Comparison of ENCODE assay signal across 28 cellular contexts in the genomic region with DNA sequence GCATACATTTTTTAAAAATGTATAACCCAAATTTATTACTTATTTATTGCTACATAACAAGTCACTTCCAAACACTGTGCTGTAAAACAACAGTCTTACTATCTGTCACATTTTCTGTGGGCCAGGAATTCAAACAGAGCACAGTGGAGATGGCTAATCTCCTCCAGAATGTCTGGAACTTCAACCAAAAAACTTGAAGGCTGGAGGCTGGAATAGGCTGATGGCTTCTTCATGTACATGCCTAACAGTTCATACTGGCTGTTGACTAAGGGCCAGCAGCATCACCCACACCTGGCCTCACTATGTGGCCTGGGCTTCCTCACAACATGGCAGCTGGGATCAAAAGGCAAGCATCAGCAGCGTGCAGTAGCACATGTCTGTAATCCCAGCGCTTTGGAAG.
"Had no signal": no experiment of that assay in that cellular context is flagged by ENCODE, and none has a peak within 500 bp of the region (broad histone marks: within the 10 kb centered on the region; RNA-seq: fewer than 3 reads in every experiment).

No MANE protein-coding gene starts in this region.

- H3K4me3 ChIP-seq: lower lobe of right lung, mucosa of descending colon, psoas muscle, sigmoid colon, skin epidermis, spleen, testis, tibial artery had no signal

- H3K27me3 Mint-ChIP-seq: effector memory CD8-positive, alpha-beta T cell; natural killer cell treated with Interleukin-12 subunit alpha and Interleukin-12 subunit beta and Interleukin-15 and Interleukin-18, amount 100 ng/mL, for 72 hours; stimulated activated memory B cell treated with anti-CD40 and anti-IgM and Interleukin-4, amounts not matched to agents 10 μg/mL and 1 μg/mL and 100 μg/mL, for 72 hours had no signal

- H3K4me3 Mint-ChIP-seq: effector memory CD8-positive, alpha-beta T cell; immature natural killer cell; mesothelial cell of epicardium; naive B cell; natural killer cell treated with Interleukin-12 subunit alpha and Interleukin-12 subunit beta and Interleukin-15 and Interleukin-18, amount 100 ng/mL, for 72 hours; neural crest cell; stimulated activated memory B cell treated with anti-CD40 and anti-IgM and Interleukin-4, amounts not matched to agents 10 μg/mL and 1 μg/mL and 100 μg/mL, for 72 hours had no signal

- H3K9me3 Mint-ChIP-seq: effector memory CD8-positive, alpha-beta T cell; immature natural killer cell; mesothelial cell of epicardium; naive B cell; natural killer cell treated with Interleukin-12 subunit alpha and Interleukin-12 subunit beta and Interleukin-15 and Interleukin-18, amount 100 ng/mL, for 72 hours; neural crest cell; stimulated activated memory B cell treated with anti-CD40 and anti-IgM and Interleukin-4, amounts not matched to agents 10 μg/mL and 1 μg/mL and 100 μg/mL, for 72 hours had no signal

- H3K9me3 ChIP-seq: lower lobe of right lung, mucosa of descending colon, neutrophil, psoas muscle, sigmoid colon, spleen, testis, tibial artery, upper lobe of left lung had no signal

- DNase-seq: cerebellar nuclear complex; cortex of kidney; effector memory CD8-positive, alpha-beta T cell; hypothalamus; immature natural killer cell; islet precursor cell; kidney glomerular epithelial cell; left ventricle myocardium superior; lower lobe of right lung; mucosa of descending colon; naive B cell; psoas muscle; right cardiac atrium; sigmoid colon; spleen; stimulated activated CD4-positive, alpha-beta T cell treated with anti-CD3 and anti-CD28 coated beads, Interleukin-4, amount 100 ng/mL, for 4 hours; stimulated activated naive CD8-positive, alpha-beta T cell treated with anti-CD3 and anti-CD28 coated beads, Interleukin-15, Interleukin-2, amounts not matched to agents 100 U/mL and 50 U/mL, for 24 hours; substantia nigra; testis; tibial artery; upper lobe of left lung had no signal

- H3K27ac Mint-ChIP-seq: effector memory CD8-positive, alpha-beta T cell; natural killer cell treated with Interleukin-12 subunit alpha and Interleukin-12 subunit beta and Interleukin-15 and Interleukin-18, amount 100 ng/mL, for 72 hours; stimulated activated memory B cell treated with anti-CD40 and anti-IgM and Interleukin-4, amounts not matched to agents 10 μg/mL and 1 μg/mL and 100 μg/mL, for 72 hours had no signal

- H3K36me3 Mint-ChIP-seq: immature natural killer cell; mesothelial cell of epicardium; naive B cell; natural killer cell treated with Interleukin-12 subunit alpha and Interleukin-12 subunit beta and Interleukin-15 and Interleukin-18, amount 100 ng/mL, for 72 hours; stimulated activated memory B cell treated with anti-CD40 and anti-IgM and Interleukin-4, amounts not matched to agents 10 μg/mL and 1 μg/mL and 100 μg/mL, for 72 hours had no signal

- H3K27ac ChIP-seq: lower lobe of right lung, neutrophil, parathyroid adenoma, psoas muscle, sigmoid colon, testis had no signal

- H3K36me3 ChIP-seq: lower lobe of right lung, neutrophil, sigmoid colon, spleen, tibial artery, upper lobe of left lung had no signal

- H3K27me3 ChIP-seq: neutrophil, sigmoid colon, spleen, testis, tibial artery, upper lobe of left lung had no signal

- H3K4me1 ChIP-seq: psoas muscle, testis had no signal
